In genomic region chr2:107753806-107754205, GRCh38 we compare ENCODE assay signal across 3 cellular contexts.
A peak's percentile ranks its signal among the peaks of the same experiment; 100 is the strongest.
DNase-seq lines count a peak whose midpoint lies in the region; ATAC-seq, FAIRE-seq and TF ChIP-seq lines count a peak whose summit lies in the region.
"Not testable (repeated sequence)": the region's sequence is repeated elsewhere in the genome, so short reads cannot be mapped to it uniquely, and the experiment has no call there.

No MANE protein-coding gene starts in this region.

- not testable (repeated sequence) for H3K9ac ChIP-seq in K562 (ENCODE audit: insufficient read depth in 1 of 2, low read depth in 2 of 2, low read length in 2 of 2)

- H3K27me3 ChIP-seq in K562 (ENCODE audit: control insufficient read depth in 2 of 2, insufficient read depth in 2 of 2, low read length in 2 of 2); testis: not testable (repeated sequence)

- H3K9me3 ChIP-seq in A549; K562 (replicated peaks; ENCODE audit: control insufficient read depth, insufficient read depth, low read depth, low read length); testis: not testable (repeated sequence)

- not testable (repeated sequence) for H3K9me1 ChIP-seq in K562 (ENCODE audit: control insufficient read depth, insufficient read depth, low read length)

- H3K36me3 ChIP-seq in K562 (ENCODE audit: control insufficient read depth, insufficient read depth, low read length); testis (ENCODE audit: low read depth, missing control alignments): not testable (repeated sequence)

- not testable (repeated sequence) for TF ChIP-seq EP300 in A549 (IDR thresholded peaks at IDR 0.05); K562 (IDR thresholded peaks at IDR 0.05; ENCODE audit: low read length)

- not testable (repeated sequence) for H2AFZ ChIP-seq in K562 (ENCODE audit: low read depth, low read length)

- TF ChIP-seq RAD21 in A549 (conservative IDR thresholded peaks at IDR 0.05 in 1 of 2, IDR thresholded peaks at IDR 0.05 in 1 of 2); K562 (CRISPR knock-in tag; conservative IDR thresholded peaks at IDR 0.05 in 1 of 2, IDR thresholded peaks at IDR 0.05 in 1 of 2): not testable (repeated sequence)

- not testable (repeated sequence) for DNase-seq in A549 (ENCODE audit: low read depth in 1 of 2, low spot score in 1 of 2); K562 (ENCODE audit: extremely low read depth in 1 of 4, low spot score in 3 of 4)
- DNase-seq in testis = peak; percentile 46

- not testable (repeated sequence) for H3K79me2 ChIP-seq in K562 (ENCODE audit: control insufficient read depth, insufficient read depth, low read length)

- H3K27ac ChIP-seq in A549; K562 (ENCODE audit: extremely low read depth, low read depth, low read length); testis: not testable (repeated sequence)

- BruUV-seq in K562 (replicated peaks; lab: Mats Ljungman, UMichigan) = not testable (repeated sequence)

- in situ Hi-C loops in K562 (cut with MboI) = not testable (repeated sequence)

- TF ChIP-seq CTCF in A549 (IDR thresholded peaks at IDR 0.05); K562 (IDR thresholded peaks at IDR 0.05 in 2 of 3, conservative IDR thresholded peaks at IDR 0.05 in 1 of 3; ENCODE audit: insufficient read depth in 2 of 3, low read depth in 1 of 3, low read length in 3 of 3); testis (IDR thresholded peaks at IDR 0.05): not testable (repeated sequence)

- FAIRE-seq in A549 (lab: Jason Lieb, UNC) = not testable (repeated sequence)
- peak; percentile 15 for FAIRE-seq in K562 (lab: Jason Lieb, UNC)

- not testable (repeated sequence) for H3K4me1 ChIP-seq in A549; K562 (replicated peaks in 1 of 2; ENCODE audit: control insufficient read depth in 2 of 2, insufficient read depth in 2 of 2, low read length in 2 of 2); testis

- H3K4me2 ChIP-seq in A549; K562 (ENCODE audit: insufficient read depth, low read length): not testable (repeated sequence)

- CTCF ChIA-PET in A549 (lab: Yijun Ruan, JAX); K562 (lab: Yijun Ruan, JAX; ENCODE audit: low intra/inter-chr PET ratio): not testable (repeated sequence)

- ATAC-seq in A549 = not testable (repeated sequence)
- peak; percentile 61; the same call in 2 of the 3 replicates for ATAC-seq in K562

- intact Hi-C loops in K562 (cut with micrococcal nuclease); testis (cut with DNase I; ENCODE audit: low total_unique reads): not testable (repeated sequence)

- H4K20me1 ChIP-seq in K562 (replicated peaks; ENCODE audit: control insufficient read depth, insufficient read depth, low read length) = not testable (repeated sequence)

- TF ChIP-seq POLR2A in A549 (IDR thresholded peaks at IDR 0.05; ENCODE audit: low read length); K562 (conservative IDR thresholded peaks at IDR 0.05); testis (IDR thresholded peaks at IDR 0.05): not testable (repeated sequence)

- WGBS in A549 (ENCODE audit: missing lambda C conversion rate) = 47% methylated on average over 8 of the region's 8 CpGs
- WGBS in K562 (ENCODE audit: insufficient coverage, low coverage, missing lambda C conversion rate) = 26% methylated on average over 8 of the region's 8 CpGs
- 73 to 84% methylated on average over 8 of the region's 8 CpGs for WGBS in testis, 2 donors

- POLR2A ChIA-PET in A549 (lab: Yijun Ruan, JAX) = not testable (repeated sequence)
- POLR2A ChIA-PET in K562 (lab: Yijun Ruan, JAX) = interaction anchor here (0.5 to 1.6 kb wide), 3 partner anchors 9 to 1717 kb away, joined by 3 to 4 read pairs (median 4); no protein-coding TSS in a partner anchor

- H3K4me3 ChIP-seq in A549, K562, testis: not testable (repeated sequence)

TF ChIP-seq in A549, 52 proteins besides CTCF, POLR2A, EP300 and RAD21:
- TF ChIP-seq MAFK (IDR thresholded peaks at IDR 0.05; ENCODE audit: partially characterized antibody) = peak; percentile 44

TF ChIP-seq in K562, 482 proteins besides CTCF, POLR2A, EP300 and RAD21:
- TF ChIP-seq NFYB (IDR thresholded peaks at IDR 0.05; ENCODE audit: extremely low read depth, insufficient read length) (peak; percentile 69), C11orf30 (IDR thresholded peaks at IDR 0.05; ENCODE audit: low read depth) (peak; percentile 18; the same call in 1 of the 2 replicates), ZNF316 (IDR thresholded peaks at IDR 0.05) (peak; percentile 68), ASH1L (IDR thresholded peaks at IDR 0.05; ENCODE audit: borderline replicate concordance, low read depth, partially characterized antibody) (peak; percentile 46)
